ENCODE assay signal across 31 cellular contexts in the genomic region with DNA sequence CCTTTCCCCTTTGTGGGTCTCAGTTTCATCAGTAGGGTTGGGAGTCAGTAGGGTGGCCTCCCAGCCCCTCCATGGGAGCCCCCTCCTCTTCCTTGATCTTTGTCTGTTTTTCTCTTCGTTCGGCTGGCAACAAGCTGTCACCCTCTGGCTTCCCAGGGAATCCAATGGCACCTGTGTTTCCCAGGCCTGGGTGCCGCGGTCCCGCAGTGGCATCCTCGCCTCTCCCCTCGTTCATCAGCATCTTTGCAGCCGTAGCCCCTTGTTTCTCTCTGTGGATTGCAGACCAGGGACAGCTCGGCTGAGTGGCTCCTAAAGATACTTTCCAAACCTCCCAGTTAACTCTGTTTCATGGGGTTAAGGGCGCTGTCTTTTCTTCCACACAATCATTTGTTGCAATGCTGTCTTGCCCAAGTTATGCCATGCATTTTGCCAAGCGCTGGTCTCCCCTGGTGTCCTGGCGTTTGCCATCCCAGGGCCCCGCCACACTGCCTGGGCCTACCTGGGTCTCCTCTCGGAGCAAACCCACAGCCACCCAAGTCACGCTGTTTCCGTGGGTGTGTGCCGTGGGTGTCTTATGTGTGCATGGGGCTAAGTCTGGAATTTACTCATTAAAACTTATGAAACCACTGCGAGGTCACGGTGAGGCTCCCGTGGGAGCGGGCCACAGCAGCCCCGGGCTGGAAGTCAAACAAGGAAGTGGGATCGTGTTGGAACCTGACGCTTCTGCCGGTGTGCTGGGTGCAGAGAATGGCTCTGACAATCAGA.
"Had no signal": no experiment of that assay in that cellular context is flagged by ENCODE, and none has a peak within 500 bp of the region (broad histone marks: within the 10 kb centered on the region; RNA-seq: fewer than 3 reads in every experiment).

No MANE protein-coding gene starts in this region.

- H3K4me3 Mint-ChIP-seq: activated CD4-positive, alpha-beta memory T cell treated with anti-CD3 and anti-CD28 coated beads, Interleukin-2, amount 10 ng/mL, durations not matched to agents 7 days and 5 days; activated CD4-positive, alpha-beta T cell treated with anti-CD3 and anti-CD28 coated beads, Interleukin-2, amount 10 ng/mL, durations not matched to agents 7 days and 5 days; activated naive CD4-positive, alpha-beta T cell treated with anti-CD3 and anti-CD28 coated beads for 36 hours; activated naive CD8-positive, alpha-beta T cell treated with anti-CD3 and anti-CD28 coated beads for 36 hours; activated T-helper 1 cell treated with anti-CD3 and anti-CD28 coated beads, Interleukin-12 subunit alpha, Interleukin-12 subunit beta, Interleukin-2, Interleukin-4 antibody, amounts not matched to agents 30 ng/mL and 10 ng/mL and 1 ng/mL, durations not matched to agents 14 hours and 24 hours and 36 hours; natural killer cell treated with Interleukin-12 subunit alpha and Interleukin-12 subunit beta and Interleukin-15 and Interleukin-18, amount 100 ng/mL, for 72 hours had no signal

- H3K9me3 Mint-ChIP-seq: activated CD4-positive, alpha-beta memory T cell treated with anti-CD3 and anti-CD28 coated beads, Interleukin-2, amount 10 ng/mL, durations not matched to agents 7 days and 5 days; activated CD4-positive, alpha-beta T cell treated with anti-CD3 and anti-CD28 coated beads, Interleukin-2, amount 10 ng/mL, durations not matched to agents 7 days and 5 days; activated naive CD4-positive, alpha-beta T cell treated with anti-CD3 and anti-CD28 coated beads for 36 hours; activated naive CD8-positive, alpha-beta T cell treated with anti-CD3 and anti-CD28 coated beads for 36 hours; natural killer cell treated with Interleukin-12 subunit alpha and Interleukin-12 subunit beta and Interleukin-15 and Interleukin-18, amount 100 ng/mL, for 72 hours had no signal

- H3K27ac Mint-ChIP-seq: activated CD4-positive, alpha-beta memory T cell treated with anti-CD3 and anti-CD28 coated beads, Interleukin-2, amount 10 ng/mL, durations not matched to agents 7 days and 5 days; activated CD4-positive, alpha-beta T cell treated with anti-CD3 and anti-CD28 coated beads, Interleukin-2, amount 10 ng/mL, durations not matched to agents 7 days and 5 days; activated naive CD4-positive, alpha-beta T cell treated with anti-CD3 and anti-CD28 coated beads for 36 hours; activated naive CD8-positive, alpha-beta T cell treated with anti-CD3 and anti-CD28 coated beads for 36 hours; activated T-helper 1 cell treated with anti-CD3 and anti-CD28 coated beads, Interleukin-12 subunit alpha, Interleukin-12 subunit beta, Interleukin-2, Interleukin-4 antibody, amounts not matched to agents 30 ng/mL and 10 ng/mL and 1 ng/mL, durations not matched to agents 14 hours and 24 hours and 36 hours; natural killer cell treated with Interleukin-12 subunit alpha and Interleukin-12 subunit beta and Interleukin-15 and Interleukin-18, amount 100 ng/mL, for 72 hours had no signal

- H3K27me3 ChIP-seq: brain microvascular endothelial cell, testis, vagina had no signal

- H3K4me3 ChIP-seq: esophagus muscularis mucosa, heart left ventricle, left lung, lower lobe of right lung, mucosa of descending colon, pancreas, prostate gland, skin epidermis, testis, vagina had no signal

- DNase-seq: activated CD4-positive, alpha-beta T cell treated with anti-CD3 and anti-CD28 coated beads, Interleukin-2, amount 10 ng/mL, durations not matched to agents 7 days and 5 days; activated CD4-positive, CD25-positive, alpha-beta regulatory T cell treated with anti-CD3 and anti-CD28 coated beads, Interleukin-2, amount 50 U/mL, for 72 hours; activated effector memory CD4-positive, alpha-beta T cell treated with anti-CD3 and anti-CD28 coated beads, Interleukin-2, amount 50 U/mL, for 16 hours; activated naive CD4-positive, alpha-beta T cell treated with anti-CD3 and anti-CD28 coated beads for 36 hours; activated T-cell treated with anti-CD3 and anti-CD28 coated beads, Interleukin-2, amount 50 U/mL, for 1 hour; amniotic stem cell; brain microvascular endothelial cell; cortex of kidney; foreskin keratinocyte; heart left ventricle; lower lobe of right lung; mesendoderm; mucosa of descending colon; retina; stimulated activated CD4-positive, alpha-beta T cell treated with anti-CD3 and anti-CD28 coated beads, Interleukin-12 subunit alpha, Interleukin-12 subunit beta, amount 100 ng/mL, for 4 hours; stimulated activated CD4-positive, alpha-beta T cell treated with anti-CD3 and anti-CD28 coated beads, Interleukin-4, amount 100 ng/mL, for 1 hour; testis; trophoblast cell had no signal

- FAIRE-seq: astrocyte, pancreas had no signal

- ATAC-seq: foreskin keratinocyte; heart left ventricle; left lung; lower lobe of right lung; natural killer cell treated with Interleukin-12 subunit alpha and Interleukin-12 subunit beta and Interleukin-15 and Interleukin-18, amount 100 ng/mL, for 72 hours; pancreas; sciatic nerve had no signal

- H3K36me3 ChIP-seq: brain microvascular endothelial cell, esophagus muscularis mucosa, heart left ventricle, left lung, lower lobe of right lung, neutrophil, pancreas, prostate gland, vagina had no signal

- H3K36me3 Mint-ChIP-seq: activated naive CD8-positive, alpha-beta T cell treated with anti-CD3 and anti-CD28 coated beads for 36 hours; natural killer cell treated with Interleukin-12 subunit alpha and Interleukin-12 subunit beta and Interleukin-15 and Interleukin-18, amount 100 ng/mL, for 72 hours had no signal

- H3K4me1 ChIP-seq: esophagus muscularis mucosa, foreskin keratinocyte, heart left ventricle, left lung, lower lobe of right lung, pancreas, prostate gland, testis had no signal

- H3K27ac ChIP-seq: brain microvascular endothelial cell, esophagus muscularis mucosa, foreskin keratinocyte, heart left ventricle, left lung, lower lobe of right lung, neutrophil, pancreas, prostate gland, skin epidermis, testis, vagina had no signal

- H3K9me3 ChIP-seq: esophagus muscularis mucosa, heart left ventricle, left lung, lower lobe of right lung, mucosa of descending colon, neutrophil, pancreas, prostate gland, testis, vagina had no signal
